In the genomic region with DNA sequence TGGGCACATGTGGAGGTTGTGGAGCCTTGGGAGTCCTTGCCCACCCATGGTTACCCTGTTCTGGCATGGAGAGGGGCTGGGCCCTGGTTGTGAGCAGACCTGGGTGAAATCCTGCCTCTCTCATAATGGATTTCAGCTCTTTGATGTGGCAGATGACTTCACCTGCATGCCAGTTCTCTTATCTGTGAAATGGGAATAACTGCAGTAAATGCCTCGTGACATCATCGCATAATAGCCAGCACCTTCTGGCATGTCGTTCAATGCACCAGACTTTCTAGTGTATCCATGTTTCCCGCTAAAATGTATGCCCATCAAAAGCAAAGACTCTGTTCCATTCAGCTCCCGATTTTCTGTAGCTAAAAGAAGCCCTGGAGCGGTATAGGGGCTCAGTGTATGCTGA, we compare ENCODE assay signal across 20 cellular contexts.
DNase-seq lines count a peak whose midpoint lies in the region; ATAC-seq and TF ChIP-seq lines count a peak whose summit lies in the region.
"Had no signal": no experiment of that assay in that cellular context is flagged by ENCODE, and none has a peak within 500 bp of the region (broad histone marks: within the 10 kb centered on the region; RNA-seq: fewer than 3 reads in every experiment).

No MANE protein-coding gene starts in this region.

- TF ChIP-seq CTCF in RWPE1 (conservative IDR thresholded peaks at IDR 0.05; ENCODE audit: low read depth) (no peak), mucosa of descending colon (IDR thresholded peaks at IDR 0.05) (no peak), stomach (IDR thresholded peaks at IDR 0.05) (no peak)

- H3K27ac Mint-ChIP-seq in dendritic cell treated with granulocyte-macrophage colony-stimulating factor and Interleukin-4, amounts not matched to agents 40 ng/mL and 50 ng/mL, for 4 days, result peak overlapping the region; percentile 25
- no peak overlapping the region for H3K27ac Mint-ChIP-seq in naive thymus-derived CD4-positive, alpha-beta T cell
- H3K27ac Mint-ChIP-seq: HFFc6 had no signal

- H3K36me3 ChIP-seq in mucosa of descending colon (ENCODE audit: low read depth), result no peaks in the 10 kb centered on the region
- no peaks in the 10 kb centered on the region for H3K36me3 ChIP-seq in stomach
- H3K36me3 ChIP-seq in naive thymus-derived CD4-positive, alpha-beta T cell (ENCODE audit: control insufficient read depth in 2 of 3, insufficient read depth in 3 of 3, low read length in 3 of 3), result no peaks in the 10 kb centered on the region
- H3K36me3 ChIP-seq: BE2C had no signal

- H3K27ac ChIP-seq in RWPE1 (peak overlapping the region; percentile 23), stomach (peak overlapping the region in 4 of 5 donors; percentile 49 to 72 (median 67))
- H3K27ac ChIP-seq in naive thymus-derived CD4-positive, alpha-beta T cell (ENCODE audit: low read depth, low read length), result no peak overlapping the region

- peaks cover 9% of the 10 kb centered on the region for H3K9me3 Mint-ChIP-seq in dendritic cell treated with granulocyte-macrophage colony-stimulating factor and Interleukin-4, amounts not matched to agents 40 ng/mL and 50 ng/mL, for 4 days
- peaks cover 0 to 12% (median 0%) of the 10 kb centered on the region in 11 donors for H3K9me3 Mint-ChIP-seq in naive thymus-derived CD4-positive, alpha-beta T cell

- TF ChIP-seq EP300 in stomach (IDR thresholded peaks at IDR 0.05), result no peak

- H3K4me1 Mint-ChIP-seq in dendritic cell treated with granulocyte-macrophage colony-stimulating factor and Interleukin-4, amounts not matched to agents 40 ng/mL and 50 ng/mL, for 4 days (ENCODE audit: low read depth), result peaks cover 25% of the 10 kb centered on the region
- peaks cover 0 to 1% (median 0%) of the 10 kb centered on the region in 7 donors for H3K4me1 Mint-ChIP-seq in naive thymus-derived CD4-positive, alpha-beta T cell

- H3K27me3 ChIP-seq in stomach, result no peaks in the 10 kb centered on the region
- no peaks in the 10 kb centered on the region for H3K27me3 ChIP-seq in naive thymus-derived CD4-positive, alpha-beta T cell (ENCODE audit: control insufficient read depth in 2 of 2, insufficient read depth in 2 of 2, low read length in 2 of 2)
- H3K27me3 ChIP-seq: BE2C had no signal

- no peak for DNase-seq in RWPE1 (ENCODE audit: low spot score)
- no peak for DNase-seq in mucosa of descending colon
- no peak for DNase-seq in stomach
- DNase-seq in naive thymus-derived CD4-positive, alpha-beta T cell, result no peak
- DNase-seq in midbrain (lab: John Stamatoyannopoulos, UW), result no peak
- no peak for DNase-seq in NCI-H146 treated with DMSO at 0.1 percent for 48 hours (lab: John Stamatoyannopoulos, UW; ENCODE audit: unreplicated experiment)
- DNase-seq: BE2C; DMS53; GDM1; HFFc6; KBM-7; NCI-H1105; NCI-H146; NCI-H2029 treated with DMSO at 0.1 percent for 48 hours; NCI-H2171; NCI-H345; NCI-H524; NCI-H774; NK-92 treated with Interleukin-12 subunit alpha and Interleukin-12 subunit beta, amount 100 ng/mL, for 24 hours had no signal

- POLR2A ChIA-PET in RWPE1 (lab: Yijun Ruan, JAX; ENCODE audit: low non-redundant PET), result no interaction called here
- POLR2A ChIA-PET in naive thymus-derived CD4-positive, alpha-beta T cell (lab: Charles Lee), result no interaction called here

- CTCF ChIA-PET in RWPE1 (lab: Yijun Ruan, JAX), result interaction anchor here (0.7 kb wide), 1 partner anchor 38 kb away, joined by 3 read pairs; no protein-coding TSS in a partner anchor
- CTCF ChIA-PET in naive thymus-derived CD4-positive, alpha-beta T cell (lab: Charles Lee), result no interaction called here

- no peaks in the 10 kb centered on the region for H3K36me3 Mint-ChIP-seq in dendritic cell treated with granulocyte-macrophage colony-stimulating factor and Interleukin-4, amounts not matched to agents 40 ng/mL and 50 ng/mL, for 4 days (ENCODE audit: low read depth)
- no peaks in the 10 kb centered on the region for H3K36me3 Mint-ChIP-seq in naive thymus-derived CD4-positive, alpha-beta T cell

- H3K27me3 Mint-ChIP-seq in dendritic cell treated with granulocyte-macrophage colony-stimulating factor and Interleukin-4, amounts not matched to agents 40 ng/mL and 50 ng/mL, for 4 days, result peaks cover 26% of the 10 kb centered on the region
- peaks cover 0 to 11% (median 0%) of the 10 kb centered on the region in 5 donors for H3K27me3 Mint-ChIP-seq in naive thymus-derived CD4-positive, alpha-beta T cell

- 74 to 85% (median 81%) methylated on average over 6 of the region's 6 CpGs for WGBS in stomach, 5 donors

- ATAC-seq in mucosa of descending colon, result peak; percentile 36
- no peak for ATAC-seq in naive thymus-derived CD4-positive, alpha-beta T cell

- no peak overlapping the region for H3K4me3 ChIP-seq in mucosa of descending colon
- H3K4me3 ChIP-seq in stomach, result no peak overlapping the region
- no peak overlapping the region for H3K4me3 ChIP-seq in naive thymus-derived CD4-positive, alpha-beta T cell (ENCODE audit: low read length)

- no peak for TF ChIP-seq POLR2A in stomach (IDR thresholded peaks at IDR 0.05)

- intact Hi-C loops in dendritic cell treated with granulocyte-macrophage colony-stimulating factor and Interleukin-4, amounts not matched to agents 40 ng/mL and 50 ng/mL, for 4 days (cut with micrococcal nuclease), result no loop called here
- intact Hi-C loops in mucosa of descending colon (cut with DNase I, micrococcal nuclease) (no loop called here), stomach (cut with DNase I; ENCODE audit: low total_unique reads) (no loop called here)
- intact Hi-C loops in naive thymus-derived CD4-positive, alpha-beta T cell (cut with micrococcal nuclease), result no loop called here

- H3K4me3 Mint-ChIP-seq in dendritic cell treated with granulocyte-macrophage colony-stimulating factor and Interleukin-4, amounts not matched to agents 40 ng/mL and 50 ng/mL, for 4 days, result no peak overlapping the region
- H3K4me3 Mint-ChIP-seq in naive thymus-derived CD4-positive, alpha-beta T cell, result no peak overlapping the region
- H3K4me3 Mint-ChIP-seq: HFFc6 had no signal

- H3K9me3 ChIP-seq in mucosa of descending colon (no peaks in the 10 kb centered on the region), stomach (peaks cover 0 to 10% (median 8%) of the 10 kb centered on the region in 4 donors)
- H3K9me3 ChIP-seq in naive thymus-derived CD4-positive, alpha-beta T cell (ENCODE audit: control insufficient read depth in 2 of 3, low read length in 3 of 3), result no peaks in the 10 kb centered on the region
- H3K9me3 ChIP-seq: BE2C had no signal

- H3K4me1 ChIP-seq in mucosa of descending colon (ENCODE audit: low read depth) (peaks cover 11% of the 10 kb centered on the region), stomach (peaks cover 0 to 11% (median 3%) of the 10 kb centered on the region in 4 donors)
- H3K4me1 ChIP-seq in naive thymus-derived CD4-positive, alpha-beta T cell (ENCODE audit: control insufficient read depth in 2 of 2, insufficient read depth in 2 of 2, low read length in 2 of 2), result no peaks in the 10 kb centered on the region
- H3K4me1 ChIP-seq: BE2C had no signal
